In the genomic region with DNA sequence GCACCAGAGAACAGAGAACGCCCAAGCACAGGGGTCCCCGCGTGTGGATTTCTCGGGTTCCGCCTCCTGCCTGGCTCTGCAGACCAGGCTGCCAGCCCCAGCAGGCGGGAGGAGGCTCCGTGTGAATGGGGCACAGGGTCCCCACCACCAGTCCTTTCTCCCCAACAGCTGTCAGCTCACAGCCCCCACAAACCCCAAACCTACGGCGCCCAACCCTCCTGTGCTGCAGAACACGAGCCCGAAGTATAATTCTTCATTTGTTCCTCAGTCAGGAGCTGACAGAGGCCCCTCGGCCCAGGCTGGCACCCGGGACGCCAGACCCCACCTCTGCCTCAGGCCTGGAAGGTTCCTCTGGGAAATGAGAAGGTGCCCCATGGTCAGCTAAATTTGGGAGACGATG, we compare ENCODE assay signal across 5 cellular contexts.
"Had no signal": no experiment of that assay in that cellular context is flagged by ENCODE, and none has a peak within 500 bp of the region (broad histone marks: within the 10 kb centered on the region; RNA-seq: fewer than 3 reads in every experiment).

No MANE protein-coding gene starts in this region.

- H3K27me3 ChIP-seq: brain microvascular endothelial cell, dorsolateral prefrontal cortex had no signal

- H3K4me3 ChIP-seq: coronary artery, dorsolateral prefrontal cortex had no signal

- H3K27ac ChIP-seq: brain microvascular endothelial cell, coronary artery, dorsolateral prefrontal cortex had no signal

- DNase-seq: amniotic stem cell, T1000 had no signal
